9 cellular contexts compared by ENCODE assay signal in genomic region chr5:7397005-7397546, GRCh38. TPM values are rescaled to one million over a fixed set of nuclear protein-coding genes. Genes with fewer than 3 reads are reported as not detected.
DNase-seq lines count a peak whose midpoint lies in the region; ATAC-seq and TF ChIP-seq lines count a peak whose summit lies in the region.
"Had no signal": no experiment of that assay in that cellular context is flagged by ENCODE, and none has a peak within 500 bp of the region (broad histone marks: within the 10 kb centered on the region; RNA-seq: fewer than 3 reads in every experiment).

No MANE protein-coding gene starts in this region.

- BruUV-seq in PC-3 (replicated peaks; lab: Mats Ljungman, UMichigan): no TSS peak

- TF ChIP-seq EP300 in stomach (IDR thresholded peaks at IDR 0.05): no peak

- H2AFZ ChIP-seq in PC-3 (ENCODE audit: low read length): no peak overlapping the region

- intact Hi-C loops in stomach (cut with DNase I; ENCODE audit: low total_unique reads) (no loop called here), PC-3 (cut with micrococcal nuclease) (no loop called here)
- intact Hi-C loops in activated CD8-positive, alpha-beta T cell treated with anti-CD3 and anti-CD28 coated beads for 36 hours (cut with micrococcal nuclease): no loop called here

- H3K9me3 ChIP-seq in iPS-18a (ENCODE audit: control insufficient read depth, low read depth, low read length) (no peaks in the 10 kb centered on the region), stomach (no peaks in the 10 kb centered on the region), PC-3 (ENCODE audit: low read length) (no peaks in the 10 kb centered on the region)

- no peaks in the 10 kb centered on the region for H3F3A ChIP-seq in PC-3 (ENCODE audit: low read length, unreplicated experiment)

- no peak for TF ChIP-seq POLR2A in stomach (IDR thresholded peaks at IDR 0.05)

- H3K79me2 ChIP-seq in PC-3 (ENCODE audit: low read length): no peaks in the 10 kb centered on the region

- ATAC-seq in PC-3: no peak
- no peak for ATAC-seq in activated CD8-positive, alpha-beta T cell treated with anti-CD3 and anti-CD28 coated beads for 36 hours

- TF ChIP-seq CTCF in VCaP (conservative IDR thresholded peaks at IDR 0.05) (peak; percentile 44), stomach (IDR thresholded peaks at IDR 0.05) (no peak), PC-3 (conservative IDR thresholded peaks at IDR 0.05; ENCODE audit: low read depth, low read length) (no peak)
- no peak for TF ChIP-seq CTCF in activated CD8-positive, alpha-beta T cell treated with anti-CD3 and anti-CD28 coated beads for 36 hours (IDR thresholded peaks at IDR 0.05)

- peak overlapping the region; percentile 88 for H3K27ac ChIP-seq in VCaP
- no peak overlapping the region for H3K27ac ChIP-seq in iPS-18a (ENCODE audit: low read length)
- H3K27ac ChIP-seq in stomach: peak overlapping the region in 2 of 5 donors; percentile 71 to 81
- no peak overlapping the region for H3K27ac ChIP-seq in PC-3 (ENCODE audit: low read length)
- H3K27ac ChIP-seq: brain microvascular endothelial cell had no signal

- no peaks in the 10 kb centered on the region for H3K36me3 ChIP-seq in iPS-18a (ENCODE audit: control insufficient read depth, low read depth, low read length)
- H3K36me3 ChIP-seq in stomach: no peaks in the 10 kb centered on the region
- H3K36me3 ChIP-seq in PC-3 (ENCODE audit: low read depth, low read length): no peaks in the 10 kb centered on the region
- H3K36me3 ChIP-seq: brain microvascular endothelial cell had no signal

- H3K27me3 Mint-ChIP-seq in activated CD8-positive, alpha-beta T cell treated with anti-CD3 and anti-CD28 coated beads for 36 hours: peaks cover 37% of the 10 kb centered on the region

- H3K4me1 ChIP-seq in iPS-18a (ENCODE audit: control insufficient read depth, low read depth, low read length) (peaks cover 49% of the 10 kb centered on the region), stomach (peaks cover 7 to 36% (median 25%) of the 10 kb centered on the region in 4 donors), PC-3 (ENCODE audit: insufficient read depth, low read length) (no peaks in the 10 kb centered on the region)

- H3K36me3 Mint-ChIP-seq in activated CD8-positive, alpha-beta T cell treated with anti-CD3 and anti-CD28 coated beads for 36 hours (ENCODE audit: low read depth): no peaks in the 10 kb centered on the region

- no peaks in the 10 kb centered on the region for H3K27me3 ChIP-seq in iPS-18a (ENCODE audit: control insufficient read depth, insufficient read depth, low read length)
- H3K27me3 ChIP-seq in stomach: peaks cover 0 to 50% (median 16%) of the 10 kb centered on the region in 3 donors
- H3K27me3 ChIP-seq in PC-3 (ENCODE audit: low read length): peaks cover 53% of the 10 kb centered on the region

- H4K20me1 ChIP-seq in PC-3 (ENCODE audit: low read length): no peaks in the 10 kb centered on the region

- H3K4me2 ChIP-seq in PC-3 (ENCODE audit: low read length): no peak overlapping the region

- POLR2A ChIA-PET in PC-3 (lab: Charles Lee; ENCODE audit: unreplicated experiment): no interaction called here
- POLR2A ChIA-PET in activated CD8-positive, alpha-beta T cell treated with anti-CD3 and anti-CD28 coated beads for 36 hours (lab: Charles Lee): no interaction called here

- no peaks in the 10 kb centered on the region for H3K9me2 ChIP-seq in PC-3 (replicated peaks; ENCODE audit: low read length)

- H3K9me3 Mint-ChIP-seq in activated CD8-positive, alpha-beta T cell treated with anti-CD3 and anti-CD28 coated beads for 36 hours: no peaks in the 10 kb centered on the region

- H3K4me3 Mint-ChIP-seq in activated CD8-positive, alpha-beta T cell treated with anti-CD3 and anti-CD28 coated beads for 36 hours: no peak overlapping the region

- H3K4me1 Mint-ChIP-seq in activated CD8-positive, alpha-beta T cell treated with anti-CD3 and anti-CD28 coated beads for 36 hours (ENCODE audit: low read depth): peaks cover 3% of the 10 kb centered on the region

- DNase-seq in NCI-H1092 treated with DMSO at 0.1 percent for 48 hours (lab: John Stamatoyannopoulos, UW) (peak; percentile 66), stomach (no peak), PC-3 (no peak), hepatic stellate cell (ENCODE audit: low spot score) (no peak), OCI-M1 (lab: John Stamatoyannopoulos, UW) (no peak)
- DNase-seq in activated CD8-positive, alpha-beta T cell treated with anti-CD3 and anti-CD28 coated beads for 36 hours: no peak
- DNase-seq: brain microvascular endothelial cell had no signal

- WGBS in stomach, 5 donors: 1 to 3% (median 1%) methylated on average over 11 of the region's 11 CpGs

- CTCF ChIA-PET in PC-3 (lab: Charles Lee): no interaction called here
- CTCF ChIA-PET in activated CD8-positive, alpha-beta T cell treated with anti-CD3 and anti-CD28 coated beads for 36 hours (lab: Charles Lee): no interaction called here

- no peak overlapping the region for H3K27ac Mint-ChIP-seq in activated CD8-positive, alpha-beta T cell treated with anti-CD3 and anti-CD28 coated beads for 36 hours

- H3K9ac ChIP-seq in iPS-18a (ENCODE audit: low read length): peak overlapping the region; percentile 14
- H3K9ac ChIP-seq in PC-3 (ENCODE audit: low read length): no peak overlapping the region

- H3K4me3 ChIP-seq in iPS-18a (ENCODE audit: low read length) (peak overlapping the region; percentile 65), stomach (peak overlapping the region; percentile 56 to 72 (median 61)), PC-3 (ENCODE audit: low read length) (no peak overlapping the region)

RNA-seq across cellular contexts. Expression of gene ADCY2, which starts 1.1 kb away (rescaled TPM):
- total RNA-seq in stomach (1 to 10 TPM in 3 of 5 donors, under 1 TPM in 2; 0.29 to 7.5 (median 1.2) TPM), PC-3 (2014; rRNA removed) (not detected in 2 replicates)
- 1 to 10 TPM in 1 of 3 donors, under 1 TPM in 2; 0.68 to 3.1 (median 0.98) TPM for polyA plus RNA-seq in stomach
- total RNA-seq in activated CD8-positive, alpha-beta T cell treated with anti-CD3 and anti-CD28 coated beads for 36 hours: not detected
